Comparison of ENCODE assay signal across 8 cellular contexts in genomic region chr12:133129368-133130037, GRCh38. TPM values are rescaled to one million over a fixed set of nuclear protein-coding genes. Genes with fewer than 3 reads are reported as not detected.
A peak's percentile ranks its signal among the peaks of the same experiment; 100 is the strongest.
DNase-seq lines count a peak whose midpoint lies in the region; TF ChIP-seq lines count a peak whose summit lies in the region.

No MANE protein-coding gene starts in this region.

- no peak overlapping the region for H2BK20ac ChIP-seq in H9 (ENCODE audit: low read depth, low read length, poor library complexity, severe bottlenecking)

- peak overlapping the region; percentile 93 for H3K4me3 Mint-ChIP-seq in H9
- peak overlapping the region; percentile 93 for H3K4me3 Mint-ChIP-seq in neural crest cell

- H3K79me2 ChIP-seq in H9 (ENCODE audit: insufficient read depth, low read length) (peaks cover 3% of the 10 kb centered on the region; the same call in 1 of the 2 replicates), SK-N-SH (ENCODE audit: insufficient read depth) (peaks cover 4% of the 10 kb centered on the region; the same call in 1 of the 2 replicates)

- TF ChIP-seq EP300 in SK-N-SH (IDR thresholded peaks at IDR 0.05; ENCODE audit: borderline replicate concordance in 1 of 2, low read depth in 1 of 2, low read length in 1 of 2), result no peak

- H3K27me3 Mint-ChIP-seq in H9 (ENCODE audit: low read depth), result no peaks in the 10 kb centered on the region; the same call in 1 of the 2 replicates
- peaks cover 2% of the 10 kb centered on the region for H3K27me3 Mint-ChIP-seq in neural crest cell (ENCODE audit: low read depth)

- no peaks in the 10 kb centered on the region for H4K20me1 ChIP-seq in H9 (ENCODE audit: control insufficient read depth, insufficient read depth, insufficient read length)
- no peaks in the 10 kb centered on the region for H4K20me1 ChIP-seq in SK-N-SH (ENCODE audit: insufficient read depth)

- no peak overlapping the region for H3K56ac ChIP-seq in H9 (ENCODE audit: insufficient read length, low read depth, low read length)

- H3K9me3 ChIP-seq in BE2C, result peaks cover 6% of the 10 kb centered on the region; the same call in 1 of the 2 replicates
- H3K9me3 ChIP-seq in H9 (ENCODE audit: control insufficient read depth, low read depth, low read length), result peaks cover 37% of the 10 kb centered on the region
- peaks cover 29% of the 10 kb centered on the region for H3K9me3 ChIP-seq in SK-N-SH
- H3K9me3 ChIP-seq in esophagus (ENCODE audit: control insufficient read depth in 2 of 2, insufficient read depth in 1 of 2, low read depth in 1 of 2, low read length in 1 of 2), result peaks cover 6 to 14% of the 10 kb centered on the region in 2 donors

- no peak overlapping the region for H2AK5ac ChIP-seq in H9 (ENCODE audit: insufficient read length, low read length)

- peak overlapping the region; percentile 83 for H3K4me3 ChIP-seq in BE2C (ENCODE audit: low read depth, low read length)
- peak overlapping the region; percentile 78 to 84 for H3K4me3 ChIP-seq in SK-N-SH (ENCODE audit: low read depth in 2 of 2, low read length in 1 of 2)
- peak overlapping the region; percentile 81 to 82 for H3K4me3 ChIP-seq in esophagus (ENCODE audit: low read depth in 1 of 2, low read length in 2 of 2)

- H3K4me2 ChIP-seq in H9 (ENCODE audit: insufficient read depth, insufficient read length, low read length), result peak overlapping the region; percentile 32
- peak overlapping the region; percentile 80 for H3K4me2 ChIP-seq in SK-N-SH

- TF ChIP-seq RAD21 in SK-N-SH (IDR thresholded peaks at IDR 0.05; ENCODE audit: low read length), result no peak

- H2AFZ ChIP-seq in H9 (ENCODE audit: low read length), result no peak overlapping the region
- peak overlapping the region; percentile 92 for H2AFZ ChIP-seq in SK-N-SH (ENCODE audit: low read depth)

- no peak overlapping the region for H2BK5ac ChIP-seq in H9 (ENCODE audit: insufficient read length, low read length)

- DNase-seq in BE2C (no peak), H9 (no peak), SK-N-SH (no peak), neural crest cell (ENCODE audit: low read depth, low spot score) (no peak), erythroblast (lab: John Stamatoyannopoulos, UW) (no peak), NCI-H69 (lab: John Stamatoyannopoulos, UW) (no peak), GOT3 (lab: John Stamatoyannopoulos, UW) (no peak)

- H3K23me2 ChIP-seq in H9 (ENCODE audit: insufficient read length, low read depth, low read length, poor library complexity, severe bottlenecking), result peaks cover 4% of the 10 kb centered on the region

- no CpG with 5 or more reads among the region's 26 CpGs for WGBS in H9 (ENCODE audit: extremely low coverage, insufficient read length, low lambda C conversion rate)
- WGBS in SK-N-SH (ENCODE audit: low lambda C conversion rate), result 44% methylated on average over 15 of the region's 26 CpGs
- 19 to 22% methylated on average over 26 of the region's 26 CpGs for WGBS in esophagus, 2 donors

- peak overlapping the region; percentile 82; the same call in 1 of the 2 replicates for H3K14ac ChIP-seq in H9 (ENCODE audit: insufficient read depth, low read length)

- CTCF ChIA-PET in SK-N-SH (lab: Yijun Ruan, JAX), result interaction anchor here (1.4 kb wide), 1 partner anchor 10 kb away, joined by 3 read pairs; no protein-coding TSS in a partner anchor

- H3K36me3 ChIP-seq in BE2C (peaks cover 3% of the 10 kb centered on the region), SK-N-SH (replicated peaks in 1 of 2; ENCODE audit: control insufficient read depth in 1 of 2, insufficient read depth in 2 of 2, low read length in 1 of 2) (peaks cover 12 to 44% of the 10 kb centered on the region in 2 experiments), esophagus (ENCODE audit: control insufficient read depth in 2 of 2, insufficient read depth in 2 of 2, low read length in 1 of 2) (peaks cover 0 to 3% of the 10 kb centered on the region in 2 donors)

- H4K5ac ChIP-seq in H9 (ENCODE audit: insufficient read length, low read depth, low read length), result no peak overlapping the region

- H3K36me3 Mint-ChIP-seq in H9 (ENCODE audit: insufficient read depth in 1 of 3, low read depth in 3 of 3) (peaks cover 66 to 79% (median 79%) of the 10 kb centered on the region in 3 experiments), neural crest cell (ENCODE audit: low read depth) (peaks cover 74% of the 10 kb centered on the region)

- H3F3A ChIP-seq in SK-N-SH (replicated peaks; ENCODE audit: insufficient read depth), result peaks cover 20% of the 10 kb centered on the region

- H4K8ac ChIP-seq in H9 (replicated peaks; ENCODE audit: insufficient read length, low read depth, low read length), result no peak overlapping the region

- no peak overlapping the region for H3K4ac ChIP-seq in H9 (ENCODE audit: low read depth, low read length)

- H3K27ac ChIP-seq in H9 (ENCODE audit: insufficient read length, low read depth, low read length), result no peak overlapping the region
- H3K27ac ChIP-seq in SK-N-SH (ENCODE audit: low read depth in 2 of 2, low read length in 1 of 2), result peak overlapping the region; percentile 85 to 94
- peak overlapping the region; percentile 91 to 95 for H3K27ac ChIP-seq in esophagus (ENCODE audit: low read depth in 2 of 2, low read length in 1 of 2)

- peaks cover 62 to 82% of the 10 kb centered on the region in 2 experiments for H3K9me3 Mint-ChIP-seq in H9
- H3K9me3 Mint-ChIP-seq in neural crest cell, result peaks cover 21% of the 10 kb centered on the region

- peak overlapping the region; percentile 75 for H3K9ac ChIP-seq in H9 (ENCODE audit: extremely low read depth, insufficient read length, low read length)
- peak overlapping the region; percentile 73 for H3K9ac ChIP-seq in SK-N-SH

- POLR2A ChIA-PET in SK-N-SH (lab: Yijun Ruan, JAX), result interaction anchor here (1.5 to 3.0 kb wide), 2 partner anchors 49 to 52 kb away, joined by 5 to 18 read pairs; partner anchors contain the start of genes ZNF140 and ZNF268

- H3K27me3 ChIP-seq in BE2C, result no peaks in the 10 kb centered on the region
- H3K27me3 ChIP-seq in H9 (ENCODE audit: insufficient read depth, low read length), result no peaks in the 10 kb centered on the region
- no peaks in the 10 kb centered on the region for H3K27me3 ChIP-seq in SK-N-SH (ENCODE audit: insufficient read depth)
- no peaks in the 10 kb centered on the region for H3K27me3 ChIP-seq in esophagus (ENCODE audit: control insufficient read depth in 1 of 2, insufficient read depth in 2 of 2, low read length in 2 of 2)

- no peak overlapping the region for H4K91ac ChIP-seq in H9 (ENCODE audit: insufficient read length, low read depth, low read length)

- H3K18ac ChIP-seq in H9 (ENCODE audit: insufficient read length, low read depth, low read length), result peak overlapping the region; percentile 57

- TF ChIP-seq POLR2A in erythroblast (IDR thresholded peaks at IDR 0.05; ENCODE audit: low read length), result no peak

- H3T11ph ChIP-seq in H9 (ENCODE audit: low read length), result no peak overlapping the region

- no peaks in the 10 kb centered on the region for H3K9me2 ChIP-seq in SK-N-SH

- no peak overlapping the region for H3K23ac ChIP-seq in H9 (ENCODE audit: insufficient read length, low read depth, low read length)

- no peak for TF ChIP-seq CTCF in BE2C (IDR thresholded peaks at IDR 0.05; ENCODE audit: low read depth, low read length)
- TF ChIP-seq CTCF in H9 (conservative IDR thresholded peaks at IDR 0.05), result no peak
- no peak for TF ChIP-seq CTCF in SK-N-SH (IDR thresholded peaks at IDR 0.05)
- TF ChIP-seq CTCF in neural crest cell (conservative IDR thresholded peaks at IDR 0.05), result no peak

- H3K4me1 ChIP-seq in BE2C (no peaks in the 10 kb centered on the region), H9 (ENCODE audit: insufficient read depth, low read length) (no peaks in the 10 kb centered on the region), SK-N-SH (ENCODE audit: control insufficient read depth in 1 of 2, insufficient read depth in 2 of 2, low read depth in 1 of 2, low read length in 1 of 2) (no peaks in the 10 kb centered on the region; a peak in 1 of 4 replicates), esophagus (ENCODE audit: control insufficient read depth in 2 of 2, insufficient read depth in 2 of 2, low read length in 1 of 2) (no peaks in the 10 kb centered on the region)

- H3K79me1 ChIP-seq in H9 (ENCODE audit: insufficient read depth, low read depth, low read length, poor library complexity, severe bottlenecking), result no peaks in the 10 kb centered on the region

- H3K27ac Mint-ChIP-seq in H9, result peak overlapping the region in 1 of 3 experiments; percentile 31; a peak in 3 of 7 replicates
- peak overlapping the region; percentile 95 for H3K27ac Mint-ChIP-seq in neural crest cell (ENCODE audit: unreplicated experiment)

- no peak overlapping the region for H2BK15ac ChIP-seq in H9 (ENCODE audit: low read depth, low read length)

- no peak overlapping the region for H2BK12ac ChIP-seq in H9 (ENCODE audit: insufficient read length, low read depth, low read length)

- H3K4me1 Mint-ChIP-seq in H9 (peaks cover 8 to 11% of the 10 kb centered on the region in 2 experiments), neural crest cell (peaks cover 18% of the 10 kb centered on the region)

- no peak overlapping the region for H2BK120ac ChIP-seq in H9 (ENCODE audit: low read depth, low read length, poor library complexity, severe bottlenecking)

RNA-seq across cellular contexts. Expression of gene ZNF891, which starts 0.6 kb away (rescaled TPM):
- 1.6 TPM for polyA plus RNA-seq in BE2C (2012; ENCODE audit: insufficient read depth, insufficient read length, low read depth)
- total RNA-seq in H9 (2021) (1.7 and 2.1 TPM in 2 replicates), neural crest cell (3.9 and 4.2 TPM in 2 replicates)
- polyA plus RNA-seq in SK-N-SH (2012; rRNA removed) (0.33 and 0.50 TPM in 2 replicates), esophagus (under 1 TPM; 0.26 to 0.75 TPM)
- polyA plus RNA-seq in SK-N-SH (2012; cell fraction: cytosol; rRNA removed), result 0.27 and 0.30 TPM in 2 replicates
- polyA plus RNA-seq in SK-N-SH (2012; cell fraction: nucleus; rRNA removed), result 0.74 and 1.8 TPM in 2 replicates

RNA-seq across cellular contexts. Expression of gene ZNF10, which starts 0.9 kb away (rescaled TPM):
- polyA plus RNA-seq in BE2C (2012; ENCODE audit: insufficient read depth, insufficient read length, low read depth), result 11.2 TPM
- total RNA-seq in H9 (2021), result 15.3 and 17.3 TPM in 2 replicates
- polyA plus RNA-seq in SK-N-SH (2012; rRNA removed), result 4.0 and 4.5 TPM in 2 replicates
- polyA plus RNA-seq in SK-N-SH (2012; cell fraction: cytosol; rRNA removed), result 2.1 and 2.4 TPM in 2 replicates
- 8.9 and 18.4 TPM in 2 replicates for polyA plus RNA-seq in SK-N-SH (2012; cell fraction: nucleus; rRNA removed)
- polyA plus RNA-seq in esophagus, result 1 to 10 TPM; 3.0 to 5.5 TPM
- total RNA-seq in neural crest cell, result 14.7 and 19.0 TPM in 2 replicates

RNA-seq across cellular contexts. Expression of gene ZNF140, which starts 48.8 kb away (rescaled TPM):
- 16.9 TPM for polyA plus RNA-seq in BE2C (2012; ENCODE audit: insufficient read depth, insufficient read length, low read depth)
- total RNA-seq in H9 (2021), result 19.2 and 21.7 TPM in 2 replicates
- 5.1 and 7.9 TPM in 2 replicates for polyA plus RNA-seq in SK-N-SH (2012; rRNA removed)
- polyA plus RNA-seq in SK-N-SH (2012; cell fraction: cytosol; rRNA removed), result 7.3 and 8.1 TPM in 2 replicates
- polyA plus RNA-seq in SK-N-SH (2012; cell fraction: nucleus; rRNA removed), result 9.1 and 15.5 TPM in 2 replicates
- polyA plus RNA-seq in esophagus, result 10 to 100 TPM in 1 of 2 donors, 1 to 10 TPM in 1; 9.0 to 12.3 TPM
- 19.6 and 19.9 TPM in 2 replicates for total RNA-seq in neural crest cell

RNA-seq across cellular contexts. Expression of gene ZNF268, which starts 51.8 kb away (rescaled TPM):
- 23.2 TPM for polyA plus RNA-seq in BE2C (2012; ENCODE audit: insufficient read depth, insufficient read length, low read depth)
- total RNA-seq in H9 (2021), result 37.6 and 38.2 TPM in 2 replicates
- 5.2 and 5.5 TPM in 2 replicates for polyA plus RNA-seq in SK-N-SH (2012; rRNA removed)
- polyA plus RNA-seq in SK-N-SH (2012; cell fraction: cytosol; rRNA removed), result 4.3 and 4.4 TPM in 2 replicates
- 3.3 and 6.8 TPM in 2 replicates for polyA plus RNA-seq in SK-N-SH (2012; cell fraction: nucleus; rRNA removed)
- polyA plus RNA-seq in esophagus, result 1 to 10 TPM; 3.3 to 6.2 TPM
- 36.2 and 36.7 TPM in 2 replicates for total RNA-seq in neural crest cell
